ENCODE assay signal across 9 cellular contexts in genomic region chr19:11125994-11126685, GRCh38. TPM values are rescaled to one million over a fixed set of nuclear protein-coding genes. Genes with fewer than 3 reads are reported as not detected.
DNase-seq lines count a peak whose midpoint lies in the region; ATAC-seq lines count a peak whose summit lies in the region.
"Had no signal": no experiment of that assay in that cellular context is flagged by ENCODE, and none has a peak within 500 bp of the region (broad histone marks: within the 10 kb centered on the region; RNA-seq: fewer than 3 reads in every experiment).

No MANE protein-coding gene starts in this region.

- H3K27ac ChIP-seq in caudate nucleus (ENCODE audit: low read depth, low read length), result no peak overlapping the region
- H3K27ac ChIP-seq: BLaER1 treated with 17β-estradiol and CSF1 and Interleukin-3, amounts not matched to agents 10 nM and 100 nM had no signal

- DNase-seq in NCI-H2081 (lab: John Stamatoyannopoulos, UW) (peak; percentile 52 to 54), NCI-H2081 treated with DMSO at 0.1 percent for 48 hours (lab: John Stamatoyannopoulos, UW) (no peak), NCI-H1930 (lab: John Stamatoyannopoulos, UW) (peak; percentile 23 to 38), caudate nucleus (lab: John Stamatoyannopoulos, UW) (peak in 52 of 61 donors; percentile 4 to 62 (median 24)), left colon (peak; percentile 59 to 87)
- peak; percentile 81 for DNase-seq in stimulated activated CD4-positive, alpha-beta T cell treated with anti-CD3 and anti-CD28 coated beads, Interleukin-4, amount 100 ng/mL, for 24 hours

- ATAC-seq in activated CD4-positive, CD25-positive, alpha-beta regulatory T cell treated with anti-CD3 and anti-CD28 coated beads, Interleukin-2, amount 50 U/mL, for 24 hours, result peak; percentile 61 to 65
- peak; percentile 57 for ATAC-seq in left colon
- no peak for ATAC-seq in HG02981 (IDR thresholded peaks at IDR 0.05; ENCODE audit: unreplicated experiment)

- intact Hi-C loops in left colon (cut with DNase I, micrococcal nuclease), result loop anchor here (5.0 to 10.0 kb wide), 2 partner anchors 81 to 94 kb away; no protein-coding TSS in a partner anchor

RNA-seq across cellular contexts. Expression of gene SPC24, which starts 29.4 kb away (rescaled TPM):
- 10 to 100 TPM in 1 of 2 donors, 1 to 10 TPM in 1; 2.6 to 11.6 TPM for total RNA-seq in left colon

RNA-seq across cellular contexts. Expression of gene LDLR, which starts 36.9 kb away (rescaled TPM):
- 100 to 1,000 TPM; 122 to 224 TPM for total RNA-seq in left colon
